In genomic region chr6:37788259-37788658, GRCh38 we compare ENCODE assay signal across 1 cellular context.
TF ChIP-seq lines count a peak whose summit lies in the region.

No MANE protein-coding gene starts in this region.

TF ChIP-seq in H1, 55 proteins besides CTCF, POLR2A, EP300 and RAD21:
- TF ChIP-seq PHF8 (conservative IDR thresholded peaks at IDR 0.05; ENCODE audit: low read depth, low read length) = no peak
- TF ChIP-seq EGR1 (IDR thresholded peaks at IDR 0.05; ENCODE audit: borderline replicate concordance, low read depth, low read length) = no peak
- TF ChIP-seq NRF1 (IDR thresholded peaks at IDR 0.05; ENCODE audit: low read depth, low read length) = no peak
- TF ChIP-seq SP4 (IDR thresholded peaks at IDR 0.05; ENCODE audit: low read length) = no peak
- no peak for TF ChIP-seq RBBP5 (IDR thresholded peaks at IDR 0.05; ENCODE audit: borderline replicate concordance, low read depth, low read length)
- no peak for TF ChIP-seq TBP (IDR thresholded peaks at IDR 0.05; ENCODE audit: low read depth, low read length)
- no peak for TF ChIP-seq KDM4A (IDR thresholded peaks at IDR 0.05; ENCODE audit: low read depth, low read length, severe bottlenecking)
- TF ChIP-seq MAX (IDR thresholded peaks at IDR 0.05) = no peak
- no peak for TF ChIP-seq RNF2 (IDR thresholded peaks at IDR 0.05; ENCODE audit: borderline replicate concordance, low read depth, low read length, missing control alignments, poor library complexity, severe bottlenecking)
- no peak for TF ChIP-seq E2F6 (IDR thresholded peaks at IDR 0.05)
- TF ChIP-seq USF2 (IDR thresholded peaks at IDR 0.05; ENCODE audit: low read length) = no peak
- no peak for TF ChIP-seq SAP30 (IDR thresholded peaks at IDR 0.05; ENCODE audit: insufficient read depth, insufficient replicate concordance, low read length)
- TF ChIP-seq RFX5 (IDR thresholded peaks at IDR 0.05; ENCODE audit: borderline replicate concordance, low read depth, low read length) = no peak
- TF ChIP-seq SP1 (IDR thresholded peaks at IDR 0.05; ENCODE audit: low read depth, low read length) = no peak
- no peak for TF ChIP-seq SIRT6 (IDR thresholded peaks at IDR 0.05; ENCODE audit: low read length)
- TF ChIP-seq YY1 (IDR thresholded peaks at IDR 0.05; ENCODE audit: low read depth, low read length) = no peak
